ENCODE assay signal across 18 cellular contexts in genomic region chr12:43540474-43540873, GRCh38. TPM values are rescaled to one million over a fixed set of nuclear protein-coding genes. Genes with fewer than 3 reads are reported as not detected.
"Had no signal": no experiment of that assay in that cellular context is flagged by ENCODE, and none has a peak within 500 bp of the region (broad histone marks: within the 10 kb centered on the region; RNA-seq: fewer than 3 reads in every experiment).

No MANE protein-coding gene starts in this region.

- H3K36me3 ChIP-seq: ovary, upper lobe of left lung had no signal

- H3K9me3 ChIP-seq: ovary, upper lobe of left lung had no signal

- H3K27me3 Mint-ChIP-seq: activated CD4-positive, alpha-beta memory T cell treated with anti-CD3 and anti-CD28 coated beads for 36 hours; activated naive CD8-positive, alpha-beta T cell treated with anti-CD3 and anti-CD28 coated beads for 36 hours had no signal

- H3K4me3 Mint-ChIP-seq: activated CD4-positive, alpha-beta memory T cell treated with anti-CD3 and anti-CD28 coated beads for 36 hours; activated naive CD8-positive, alpha-beta T cell treated with anti-CD3 and anti-CD28 coated beads for 36 hours; activated T-cell treated with anti-CD3 and anti-CD28 coated beads, Interleukin-2, amount 50 U/mL, for 72 hours; endodermal cell; nephron progenitor cell; T-helper 2 cell treated with Interferon-gamma antibody and Interleukin-4, amounts not matched to agents 5 μg/mL and 100 μg/mL, for 36 hours had no signal

- H3K4me1 ChIP-seq: upper lobe of left lung had no signal

- H3K4me1 Mint-ChIP-seq: activated naive CD8-positive, alpha-beta T cell treated with anti-CD3 and anti-CD28 coated beads for 36 hours; endodermal cell; nephron progenitor cell had no signal

- H3K4me3 ChIP-seq: mucosa of descending colon, ovary, upper lobe of left lung had no signal

- H3K27me3 ChIP-seq: ovary, upper lobe of left lung had no signal

- H3K9me3 Mint-ChIP-seq: activated CD4-positive, alpha-beta memory T cell treated with anti-CD3 and anti-CD28 coated beads for 36 hours; endodermal cell; T-helper 2 cell treated with Interferon-gamma antibody and Interleukin-4, amounts not matched to agents 5 μg/mL and 100 μg/mL, for 36 hours had no signal

- H3K36me3 Mint-ChIP-seq: activated CD4-positive, alpha-beta memory T cell treated with anti-CD3 and anti-CD28 coated beads for 36 hours; activated naive CD8-positive, alpha-beta T cell treated with anti-CD3 and anti-CD28 coated beads for 36 hours had no signal

- DNase-seq: activated CD4-positive, alpha-beta memory T cell treated with anti-CD3 and anti-CD28 coated beads for 36 hours; activated CD4-positive, alpha-beta T cell treated with anti-CD3 and anti-CD28 coated beads for 1 hour; activated gamma-delta T cell treated with Interleukin-2 at 50 U/mL for 16 hours; activated naive CD8-positive, alpha-beta T cell treated with anti-CD3 and anti-CD28 coated beads for 36 hours; activated T-cell treated with anti-CD3 and anti-CD28 coated beads, Interleukin-2, amount 50 U/mL, for 72 hours; anterior cingulate cortex; endodermal cell; mammary epithelial cell; mucosa of descending colon; nephron progenitor cell; ovary; stimulated activated CD4-positive, alpha-beta T cell treated with anti-CD3 and anti-CD28 coated beads, Interleukin-2, amount 100 ng/mL, for 48 hours; stimulated activated naive CD4-positive, alpha-beta T cell treated with Interleukin-2 at 50 U/mL for 16 hours; upper lobe of left lung had no signal

- H3K27ac Mint-ChIP-seq: activated CD4-positive, alpha-beta memory T cell treated with anti-CD3 and anti-CD28 coated beads for 36 hours; activated naive CD8-positive, alpha-beta T cell treated with anti-CD3 and anti-CD28 coated beads for 36 hours; activated T-cell treated with anti-CD3 and anti-CD28 coated beads, Interleukin-2, amount 50 U/mL, for 72 hours; endodermal cell; nephron progenitor cell; T-helper 2 cell treated with Interferon-gamma antibody and Interleukin-4, amounts not matched to agents 5 μg/mL and 100 μg/mL, for 36 hours had no signal

- H3K27ac ChIP-seq: ovary, upper lobe of left lung had no signal

RNA-seq across cellular contexts. Expression of gene ADAMTS20, which starts 11.5 kb away (rescaled TPM):
- total RNA-seq: activated CD4-positive, alpha-beta memory T cell treated with anti-CD3 and anti-CD28 coated beads for 36 hours; activated naive CD8-positive, alpha-beta T cell treated with anti-CD3 and anti-CD28 coated beads for 36 hours; activated T-cell treated with anti-CD3 and anti-CD28 coated beads, Interleukin-2, amount 50 U/mL, for 72 hours; dermis microvascular lymphatic vessel endothelial cell; esophagus mucosa; left lobe of liver; mammary epithelial cell; mucosa of descending colon; upper lobe of left lung had no signal
- polyA plus RNA-seq: mammary epithelial cell, ovary had no signal
